ENCODE assay signal across 8 cellular contexts in genomic region chr22:49852898-49853894, GRCh38. TPM values are rescaled to one million over a fixed set of nuclear protein-coding genes. Genes with fewer than 3 reads are reported as not detected.
DNase-seq lines count a peak whose midpoint lies in the region; ATAC-seq and TF ChIP-seq lines count a peak whose summit lies in the region.

Gene ZBED4, plus strand, starts transcription at chr22:49853844. Its CDS starts 29,819 bp downstream, at chr22:49883663.

- TF ChIP-seq CTCF in OCI-LY1 (IDR thresholded peaks at IDR 0.05; ENCODE audit: low read length), result no peak

- peak within 1 kb of the TSS; percentile 98 for H3K4me3 ChIP-seq in HUES6 (ENCODE audit: low read depth, low read length)
- peak within 1 kb of the TSS; percentile 92 for H3K4me3 ChIP-seq in OCI-LY1 (ENCODE audit: low read depth, low read length, poor library complexity, severe bottlenecking)

- H3F3A ChIP-seq in OCI-LY1 (ENCODE audit: insufficient read depth, low read length), result no peaks in the 10 kb centered on the region

- no peaks in the 10 kb centered on the region for H3K9me2 ChIP-seq in OCI-LY1 (ENCODE audit: low read depth, low read length)

- H3K9me3 ChIP-seq in HUES6 (ENCODE audit: control insufficient read depth, insufficient read depth, low read depth, low read length) (no peaks in the 10 kb centered on the region), OCI-LY1 (ENCODE audit: low read length) (no peaks in the 10 kb centered on the region)

- DNase-seq in D341Med (ENCODE audit: low spot score) (peak; percentile 100), mesenteric fat pad (ENCODE audit: low spot score) (peak; percentile 100)
- peak; percentile 99 for DNase-seq in activated CD8-positive, alpha-beta memory T cell treated with anti-CD3 and anti-CD28 coated beads, Interleukin-2, amount 50 U/mL, for 4 hours
- DNase-seq in stimulated activated CD8-positive, alpha-beta memory T cell treated with anti-CD3 and anti-CD28 coated beads, Interleukin-15, amount 100 ng/mL, for 1 hour (ENCODE audit: low read depth), result peak; percentile 92

- H3K4me2 ChIP-seq in OCI-LY1 (ENCODE audit: low read length), result peak within 1 kb of the TSS; percentile 90

- H3K36me3 ChIP-seq in HUES6 (ENCODE audit: control insufficient read depth, insufficient read depth, low read length) (0 out of 2 replicates have a peak, but pooled peaks cover 3% of the 10 kb centered on the region), OCI-LY1 (ENCODE audit: insufficient read depth, low read length) (no peaks in the 10 kb centered on the region)

- in situ Hi-C loops in endometrial microvascular endothelial cells (cut with HindIII; ENCODE audit: inconsistent ontology term, low pct_unique_long_range_greater_than_20kb, low sequenced_read_pairs), result no loop called here

- H3K79me2 ChIP-seq in OCI-LY1 (ENCODE audit: insufficient read depth, low read length), result peaks cover 37% of the 10 kb centered on the region

- H3K27ac ChIP-seq in HUES6 (ENCODE audit: low read depth, low read length) (peak within 1 kb of the TSS; percentile 38; the same call in 1 of the 2 replicates), OCI-LY1 (ENCODE audit: low read depth, low read length, poor library complexity, severe bottlenecking) (peak within 1 kb of the TSS; percentile 84)

- H2AFZ ChIP-seq in OCI-LY1 (ENCODE audit: low read length), result no peak within 1 kb of the TSS; the same call in 1 of the 2 replicates

- peak within 1 kb of the TSS; percentile 78 for H3K9ac ChIP-seq in HUES6 (ENCODE audit: low read length)
- peak within 1 kb of the TSS; percentile 92 for H3K9ac ChIP-seq in OCI-LY1 (ENCODE audit: low read length)

- ATAC-seq in GM21447 (IDR thresholded peaks at IDR 0.05; ENCODE audit: unreplicated experiment), result peak; percentile 65

- peaks cover 16% of the 10 kb centered on the region for H3K4me1 ChIP-seq in HUES6 (ENCODE audit: control insufficient read depth, insufficient read depth, low read length)
- peaks cover 26% of the 10 kb centered on the region for H3K4me1 ChIP-seq in OCI-LY1 (ENCODE audit: insufficient read depth, low read length, severe bottlenecking)

- H3K27me3 ChIP-seq in HUES6 (ENCODE audit: control insufficient read depth, insufficient read depth, low read length) (peaks cover 50% of the 10 kb centered on the region), OCI-LY1 (ENCODE audit: insufficient read depth, low read length) (no peaks in the 10 kb centered on the region)

- H4K20me1 ChIP-seq in OCI-LY1 (ENCODE audit: insufficient read depth, low read length), result no peaks in the 10 kb centered on the region

RNA-seq across cellular contexts. Expression of gene ZBED4, which starts in this region (rescaled TPM):
- total RNA-seq in endometrial microvascular endothelial cells (ENCODE audit: inconsistent ontology term) (13.1 TPM), mesenteric fat pad (10.4 TPM)

Comparison
In these comparisons a context has a peak if more than half of its experiments do, and no peak if none do; other contexts are left out.
1. Peak in every context shown above with its lines: DNase-seq, ATAC-seq, H3K4me3 ChIP-seq and H3K27ac ChIP-seq.